ENCODE assay signal across 23 cellular contexts in the genomic region with DNA sequence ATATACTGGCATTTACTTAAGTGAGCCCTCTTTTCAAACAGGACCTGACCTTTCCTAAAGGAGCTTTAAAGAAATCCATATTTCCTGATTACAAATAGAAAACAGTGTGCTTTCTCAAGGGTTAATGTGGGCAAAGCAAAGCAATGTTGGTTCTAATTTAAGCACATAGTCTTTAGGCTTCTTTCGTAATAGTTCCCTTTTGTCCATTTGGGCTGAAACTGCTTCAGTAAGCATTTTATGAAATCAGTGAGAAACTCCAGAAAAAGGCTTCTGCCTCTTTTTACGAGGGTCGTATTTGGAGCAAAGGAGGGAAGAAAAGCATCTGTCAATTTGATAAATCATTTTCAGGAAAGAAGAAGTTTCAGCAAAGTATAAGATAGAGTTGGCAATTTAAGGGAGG.
"Had no signal": no experiment of that assay in that cellular context is flagged by ENCODE, and none has a peak within 500 bp of the region (broad histone marks: within the 10 kb centered on the region; RNA-seq: fewer than 3 reads in every experiment).

No MANE protein-coding gene starts in this region.

- H3K27ac ChIP-seq: body of pancreas, colonic mucosa, esophagus muscularis mucosa, right atrium auricular region, skin epidermis, transverse colon had no signal

- H3K4me1 ChIP-seq: body of pancreas, colonic mucosa, right atrium auricular region, transverse colon had no signal

- H3K36me3 ChIP-seq: colonic mucosa, esophagus muscularis mucosa, right atrium auricular region, transverse colon had no signal

- H3K4me3 ChIP-seq: body of pancreas, colonic mucosa, esophagus muscularis mucosa, right atrium auricular region, skin epidermis, transverse colon had no signal

- H3K27me3 ChIP-seq: body of pancreas, colonic mucosa, esophagus muscularis mucosa, right atrium auricular region, transverse colon had no signal

- DNase-seq: activated CD4-positive, alpha-beta T cell treated with anti-CD3 and anti-CD28 coated beads for 4 hours; activated CD8-positive, alpha-beta memory T cell treated with anti-CD3 and anti-CD28 coated beads, Interleukin-2, amount 50 U/mL, for 48 hours; activated gamma-delta T cell; activated T-cell treated with anti-CD3 and anti-CD28 coated beads, Interleukin-2, amount 50 U/mL, for 72 hours; amygdala; body of pancreas; central memory CD4-positive, alpha-beta T cell; colonic mucosa; foreskin fibroblast; hypothalamus; kidney; left ventricle myocardium superior; mesenchymal stem cell; stimulated activated CD4-positive, alpha-beta T cell treated with anti-CD3 and anti-CD28 coated beads, Interleukin-4, amount 100 ng/mL, for 4 hours; stimulated activated CD8-positive, alpha-beta memory T cell treated with anti-CD3 and anti-CD28 coated beads, Interleukin-4, amount 100 ng/mL, for 48 hours; stimulated activated naive CD4-positive, alpha-beta T cell treated with Interleukin-2 at 50 U/mL for 16 hours; substantia nigra; transverse colon had no signal

- ATAC-seq: activated T-cell treated with anti-CD3 and anti-CD28 coated beads, Interleukin-2, amount 50 U/mL, for 72 hours; body of pancreas; left ventricle myocardium superior; natural killer cell treated with Interleukin-12 subunit alpha and Interleukin-12 subunit beta and Interleukin-15 and Interleukin-18, amount 100 ng/mL, for 72 hours; WTC11 had no signal

- H3K9me3 ChIP-seq: body of pancreas, colonic mucosa, esophagus muscularis mucosa, right atrium auricular region, transverse colon had no signal
